ENCODE assay signal across 8 cellular contexts in genomic region chr3:9890249-9891071, GRCh38. TPM values are rescaled to one million over a fixed set of nuclear protein-coding genes. Genes with fewer than 3 reads are reported as not detected.
DNase-seq lines count a peak whose midpoint lies in the region; ATAC-seq, FAIRE-seq and TF ChIP-seq lines count a peak whose summit lies in the region.

Gene JAGN1, plus strand, starts transcription at chr3:9890610. Its CDS starts 113 bp downstream, at chr3:9890723.

- H3K27ac ChIP-seq in pancreas (peak within 1 kb of the TSS; percentile 49 to 94 (median 88)), thymus (ENCODE audit: low read depth) (peak within 1 kb of the TSS; percentile 98)

- H3K4me1 Mint-ChIP-seq in HFFc6 (ENCODE audit: low read depth): peaks cover 54% of the 10 kb centered on the region

- H3K4me3 ChIP-seq in NB4 (ENCODE audit: low read depth, low read length) (peak within 1 kb of the TSS; percentile 84), pancreas (peak within 1 kb of the TSS; percentile 66 to 99 (median 98)), thymus (ENCODE audit: low read length) (peak within 1 kb of the TSS; percentile 99)

- no peaks in the 10 kb centered on the region for H3K27me3 Mint-ChIP-seq in HFFc6 (ENCODE audit: insufficient read depth)

- H3K4me3 Mint-ChIP-seq in HFFc6: peak within 1 kb of the TSS; percentile 100

- intact Hi-C loops in Right ventricle myocardium superior (cut with DNase I): no loop called here
- intact Hi-C loops in pancreas (cut with DNase I): no loop called here

- H3K9me3 ChIP-seq in pancreas (no peaks in the 10 kb centered on the region), thymus (ENCODE audit: control insufficient read depth) (no peaks in the 10 kb centered on the region)

- no peak for TF ChIP-seq CTCF in GM10266 (IDR thresholded peaks at IDR 0.05; ENCODE audit: control insufficient read depth, insufficient read depth, low read depth, missing control alignments)
- TF ChIP-seq CTCF in HFFc6 (IDR thresholded peaks at IDR 0.05): peak; percentile 30; the same call in 1 of the 2 replicates
- no peak for TF ChIP-seq CTCF in NB4 (IDR thresholded peaks at IDR 0.05; ENCODE audit: low read depth, low read length)
- no peak for TF ChIP-seq CTCF in pancreas (IDR thresholded peaks at IDR 0.05)

- ATAC-seq in Right ventricle myocardium superior (ENCODE audit: poor library complexity) (peak; percentile 99), pancreas (peak; percentile 98 to 99 (median 98))

- peak within 1 kb of the TSS; percentile 97 for H3K27ac Mint-ChIP-seq in HFFc6

- FAIRE-seq in pancreas (lab: Jason Lieb, UNC): no peak

- peaks cover 41% of the 10 kb centered on the region for H3K36me3 Mint-ChIP-seq in HFFc6 (ENCODE audit: low read depth)

- WGBS in pancreas, 2 donors: 0% methylated on average over 59 to 62 of the region's 62 CpGs
- under 1% methylated on average over 62 of the region's 62 CpGs for WGBS in thymus

- H3K9me3 Mint-ChIP-seq in HFFc6: peaks cover 9% of the 10 kb centered on the region

- no peaks in the 10 kb centered on the region for H3K27me3 ChIP-seq in pancreas
- no peaks in the 10 kb centered on the region for H3K27me3 ChIP-seq in thymus (ENCODE audit: control insufficient read depth, insufficient read depth)

- peaks cover 0 to 11% (median 3%) of the 10 kb centered on the region in 3 donors for H3K4me1 ChIP-seq in pancreas
- H3K4me1 ChIP-seq in thymus (ENCODE audit: control insufficient read depth, insufficient read depth, low read length): peaks cover 2% of the 10 kb centered on the region

- peak; percentile 93 for DNase-seq in GM10266 (ENCODE audit: extremely low spot score)
- DNase-seq in HFFc6: peak; percentile 75
- peak; percentile 91 for DNase-seq in NB4 (ENCODE audit: low read depth)
- DNase-seq in SW480 (ENCODE audit: low spot score): peak; percentile 75
- DNase-seq in activated naive CD8-positive, alpha-beta T cell treated with anti-CD3 and anti-CD28 coated beads, Interleukin-2, amount 50 U/mL, for 16 hours (ENCODE audit: low read depth, low spot score): peak; percentile 79
- peak; percentile 93 for DNase-seq in Right ventricle myocardium superior
- peak; percentile 84 to 95 (median 88) for DNase-seq in pancreas

- peak; percentile 85 for TF ChIP-seq POLR2A in NB4 (IDR thresholded peaks at IDR 0.05; ENCODE audit: extremely low read depth, insufficient read length)

- H3K36me3 ChIP-seq in pancreas: peaks cover 0 to 5% (median 0%) of the 10 kb centered on the region in 3 donors
- H3K36me3 ChIP-seq in thymus (ENCODE audit: control insufficient read depth, insufficient read depth): peaks cover 7% of the 10 kb centered on the region

RNA-seq across cellular contexts. Expression of gene JAGN1, which starts in this region (rescaled TPM):
- 10 to 100 TPM; 23.9 to 28.7 (median 26.5) TPM for total RNA-seq in HFFc6 (2021; fragmentation: NEBNext Ultra II Directional; extraction: Animal tissue kit (Norgen Biotek cat#: 25700))
- total RNA-seq in Right ventricle myocardium superior (18.8 TPM), pancreas (10 to 100 TPM; 16.3 to 24.5 (median 19.6) TPM)
- polyA plus RNA-seq in pancreas (10 to 100 TPM; 25.9 to 27.1 TPM), thymus (37.5 TPM)

Comparison
In these comparisons a context has a peak if more than half of its experiments do, and no peak if none do; other contexts are left out.
1. Peak in every context shown above with its lines: DNase-seq, ATAC-seq, H3K4me3 ChIP-seq and H3K27ac ChIP-seq.